1 cellular context compared by ENCODE assay signal in genomic region chr10:82934429-82934828, GRCh38.
TF ChIP-seq lines count a peak whose summit lies in the region.

No MANE protein-coding gene starts in this region.

TF ChIP-seq in GM12878, 131 proteins besides CTCF, POLR2A, EP300 and RAD21 (continued from another document):
- TF ChIP-seq, protein P1, sequence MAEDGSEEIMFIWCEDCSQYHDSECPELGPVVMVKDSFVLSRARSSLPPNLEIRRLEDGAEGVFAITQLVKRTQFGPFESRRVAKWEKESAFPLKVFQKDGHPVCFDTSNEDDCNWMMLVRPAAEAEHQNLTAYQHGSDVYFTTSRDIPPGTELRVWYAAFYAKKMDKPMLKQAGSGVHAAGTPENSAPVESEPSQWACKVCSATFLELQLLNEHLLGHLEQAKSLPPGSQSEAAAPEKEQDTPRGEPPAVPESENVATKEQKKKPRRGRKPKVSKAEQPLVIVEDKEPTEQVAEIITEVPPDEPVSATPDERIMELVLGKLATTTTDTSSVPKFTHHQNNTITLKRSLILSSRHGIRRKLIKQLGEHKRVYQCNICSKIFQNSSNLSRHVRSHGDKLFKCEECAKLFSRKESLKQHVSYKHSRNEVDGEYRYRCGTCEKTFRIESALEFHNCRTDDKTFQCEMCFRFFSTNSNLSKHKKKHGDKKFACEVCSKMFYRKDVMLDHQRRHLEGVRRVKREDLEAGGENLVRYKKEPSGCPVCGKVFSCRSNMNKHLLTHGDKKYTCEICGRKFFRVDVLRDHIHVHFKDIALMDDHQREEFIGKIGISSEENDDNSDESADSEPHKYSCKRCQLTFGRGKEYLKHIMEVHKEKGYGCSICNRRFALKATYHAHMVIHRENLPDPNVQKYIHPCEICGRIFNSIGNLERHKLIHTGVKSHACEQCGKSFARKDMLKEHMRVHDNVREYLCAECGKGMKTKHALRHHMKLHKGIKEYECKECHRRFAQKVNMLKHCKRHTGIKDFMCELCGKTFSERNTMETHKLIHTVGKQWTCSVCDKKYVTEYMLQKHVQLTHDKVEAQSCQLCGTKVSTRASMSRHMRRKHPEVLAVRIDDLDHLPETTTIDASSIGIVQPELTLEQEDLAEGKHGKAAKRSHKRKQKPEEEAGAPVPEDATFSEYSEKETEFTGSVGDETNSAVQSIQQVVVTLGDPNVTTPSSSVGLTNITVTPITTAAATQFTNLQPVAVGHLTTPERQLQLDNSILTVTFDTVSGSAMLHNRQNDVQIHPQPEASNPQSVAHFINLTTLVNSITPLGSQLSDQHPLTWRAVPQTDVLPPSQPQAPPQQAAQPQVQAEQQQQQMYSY (CRISPR knock-in tag; IDR thresholded peaks at IDR 0.05): no peak
- TF ChIP-seq RELA (IDR thresholded peaks at IDR 0.05; ENCODE audit: borderline replicate concordance, partially characterized antibody): no peak
- no peak for TF ChIP-seq YBX1 (IDR thresholded peaks at IDR 0.05)
- no peak for TF ChIP-seq ZNF24 (IDR thresholded peaks at IDR 0.05)
- TF ChIP-seq LARP7 (IDR thresholded peaks at IDR 0.05): no peak
- no peak for TF ChIP-seq JUND (IDR thresholded peaks at IDR 0.05; ENCODE audit: low read depth, low read length)
- TF ChIP-seq ATF7 (IDR thresholded peaks at IDR 0.05; ENCODE audit: low read depth): no peak
- TF ChIP-seq MEF2B (IDR thresholded peaks at IDR 0.05; ENCODE audit: partially characterized antibody, poor library complexity, severe bottlenecking): no peak
- TF ChIP-seq FOS (IDR thresholded peaks at IDR 0.05; ENCODE audit: borderline replicate concordance, extremely low read depth, insufficient read length): no peak
- TF ChIP-seq ZBTB33 (IDR thresholded peaks at IDR 0.05): no peak
- TF ChIP-seq TBL1XR1 (IDR thresholded peaks at IDR 0.05; ENCODE audit: low read depth, low read length): no peak
- no peak for TF ChIP-seq SMC3 (IDR thresholded peaks at IDR 0.05; ENCODE audit: borderline replicate concordance, low read length)
